In the genomic region with DNA sequence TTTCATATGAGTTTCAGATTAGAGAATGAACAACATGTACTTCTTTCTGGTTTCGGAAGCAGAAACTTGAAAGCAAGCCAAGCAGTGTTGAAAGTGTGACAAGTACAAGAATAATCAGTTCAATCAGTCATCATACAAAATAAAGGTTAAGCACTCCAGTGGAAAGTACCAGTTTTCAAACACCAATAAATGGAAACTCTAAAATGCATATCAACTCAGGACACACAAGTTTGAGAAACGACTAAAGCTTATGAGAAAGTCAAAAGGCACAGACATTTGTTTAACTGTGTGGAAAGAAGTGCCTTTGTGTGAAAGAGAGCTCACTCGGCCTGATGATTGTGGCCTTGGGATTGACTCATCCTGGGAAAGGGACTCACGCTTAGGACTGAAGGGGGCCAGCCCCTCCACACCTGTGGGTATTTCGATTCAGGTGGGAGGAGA, we compare ENCODE assay signal across 9 cellular contexts.
A peak's percentile ranks its signal among the peaks of the same experiment; 100 is the strongest.
DNase-seq lines count a peak whose midpoint lies in the region; ATAC-seq and TF ChIP-seq lines count a peak whose summit lies in the region.
"Had no signal": no experiment of that assay in that cellular context is flagged by ENCODE, and none has a peak within 500 bp of the region (broad histone marks: within the 10 kb centered on the region; RNA-seq: fewer than 3 reads in every experiment).

No MANE protein-coding gene starts in this region.

- H3K4me3 ChIP-seq in esophagus (ENCODE audit: low read depth in 1 of 2, low read length in 2 of 2) (no peak overlapping the region), gastrocnemius medialis (no peak overlapping the region)

- H3K27me3 ChIP-seq in esophagus (ENCODE audit: control insufficient read depth in 1 of 2, insufficient read depth in 2 of 2, low read length in 2 of 2) (no peaks in the 10 kb centered on the region), gastrocnemius medialis (no peaks in the 10 kb centered on the region)

- H3K27ac ChIP-seq in esophagus (ENCODE audit: low read depth in 2 of 2, low read length in 1 of 2) (peak overlapping the region; percentile 3 to 65), gastrocnemius medialis (peak overlapping the region; percentile 36 to 76 (median 50))

- H3K4me1 ChIP-seq in esophagus (ENCODE audit: control insufficient read depth in 2 of 2, insufficient read depth in 2 of 2, low read length in 1 of 2) (peaks cover 0 to 3% of the 10 kb centered on the region in 2 donors), gastrocnemius medialis (peaks cover 7 to 16% of the 10 kb centered on the region in 2 donors)

- intact Hi-C loops in gastrocnemius medialis (cut with DNase I; ENCODE audit: low total_unique reads), result no loop called here

- TF ChIP-seq CTCF in gastrocnemius medialis (IDR thresholded peaks at IDR 0.05 in 4 of 5, conservative IDR thresholded peaks at IDR 0.05 in 1 of 5), result no peak

- H3K9me3 ChIP-seq in esophagus (ENCODE audit: control insufficient read depth in 2 of 2, insufficient read depth in 1 of 2, low read depth in 1 of 2, low read length in 1 of 2), result no peaks in the 10 kb centered on the region
- H3K9me3 ChIP-seq in gastrocnemius medialis, result no peaks in the 10 kb centered on the region

- DNase-seq in gastrocnemius medialis (peak in 1 of 2 donors; percentile 41), NCI-H2029 (lab: John Stamatoyannopoulos, UW) (no peak), NCI-H2171 (lab: John Stamatoyannopoulos, UW) (no peak), activated gamma-delta T cell treated with Interleukin-2 at 50 U/mL for 16 hours (no peak), NCI-H2171 treated with DMSO at 0.1 percent for 48 hours (lab: John Stamatoyannopoulos, UW) (no peak)
- DNase-seq: kidney glomerular epithelial cell had no signal

- ATAC-seq in GM19324 (IDR thresholded peaks at IDR 0.05; ENCODE audit: low FRiP score, unreplicated experiment) (peak; percentile 88), HG03354 (IDR thresholded peaks at IDR 0.05; ENCODE audit: poor library complexity, severe bottlenecking, unreplicated experiment) (peak; percentile 68), gastrocnemius medialis (peak; percentile 80 to 93)

- 24 to 42% methylated on average over 5 of the region's 5 CpGs for WGBS in esophagus, 2 donors

- TF ChIP-seq POLR2A in gastrocnemius medialis (IDR thresholded peaks at IDR 0.05), result no peak

- no peaks in the 10 kb centered on the region for H3K36me3 ChIP-seq in esophagus (ENCODE audit: control insufficient read depth in 2 of 2, insufficient read depth in 2 of 2, low read length in 1 of 2)
- no peaks in the 10 kb centered on the region for H3K36me3 ChIP-seq in gastrocnemius medialis

- in situ Hi-C loops in gastrocnemius medialis (cut with MboI; ENCODE audit: low sequenced_read_pairs in 4 of 4), result no loop called here
